Comparison of ENCODE assay signal across 1 cellular context in genomic region chr14:24074625-24075484, GRCh38.
TF ChIP-seq lines count a peak whose summit lies in the region.

No MANE protein-coding gene starts in this region.

TF ChIP-seq in GM23338, 12 proteins besides CTCF, POLR2A, EP300 and RAD21:
- TF ChIP-seq ZNF462 (CRISPR knock-in tag; IDR thresholded peaks at IDR 0.05), result no peak
- no peak for TF ChIP-seq ZNF331 (CRISPR knock-in tag; IDR thresholded peaks at IDR 0.05; ENCODE audit: low read depth)
- no peak for TF ChIP-seq ETS1 (IDR thresholded peaks at IDR 0.05)
- TF ChIP-seq EZH2phosphoT487 (IDR thresholded peaks at IDR 0.05; ENCODE audit: unreplicated experiment), result no peak
- TF ChIP-seq EZH2 (IDR thresholded peaks at IDR 0.05; ENCODE audit: low read depth, unreplicated experiment), result no peak
- TF ChIP-seq STAT1 (IDR thresholded peaks at IDR 0.05; ENCODE audit: unreplicated experiment), result no peak
- no peak for TF ChIP-seq JUNB (IDR thresholded peaks at IDR 0.05; ENCODE audit: unreplicated experiment)
- no peak for TF ChIP-seq CREB1 (CRISPR knock-in tag; IDR thresholded peaks at IDR 0.05; ENCODE audit: low read depth)
- TF ChIP-seq NANOG (IDR thresholded peaks at IDR 0.05; ENCODE audit: borderline replicate concordance), result no peak
- TF ChIP-seq POLR2AphosphoS5 (IDR thresholded peaks at IDR 0.05; ENCODE audit: low read depth), result no peak
- no peak for TF ChIP-seq ZNF114 (CRISPR knock-in tag; IDR thresholded peaks at IDR 0.05)
- TF ChIP-seq REST (IDR thresholded peaks at IDR 0.05; ENCODE audit: unreplicated experiment), result no peak
